In the genomic region with DNA sequence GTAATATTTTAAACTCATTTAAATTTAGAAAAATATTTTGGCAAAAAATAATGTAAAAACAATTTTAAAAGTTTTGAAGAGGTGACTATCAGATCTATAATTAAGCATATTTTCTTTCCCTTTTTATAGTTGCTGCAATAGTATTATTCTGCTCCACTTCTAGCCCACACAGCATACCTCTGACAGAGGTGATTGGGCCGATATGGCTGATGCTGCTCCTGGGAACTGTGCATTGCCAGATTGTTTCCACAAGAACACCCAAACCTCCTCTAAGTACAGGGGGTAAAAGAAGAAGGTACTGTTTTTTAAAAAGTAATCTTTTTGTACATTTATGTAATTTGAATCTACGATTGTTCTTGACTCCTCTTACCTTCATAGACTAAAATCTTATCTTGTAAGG, we compare ENCODE assay signal across 29 cellular contexts.
"Had no signal": no experiment of that assay in that cellular context is flagged by ENCODE, and none has a peak within 500 bp of the region (broad histone marks: within the 10 kb centered on the region; RNA-seq: fewer than 3 reads in every experiment).

No MANE protein-coding gene starts in this region.

- H3K27me3 Mint-ChIP-seq: activated CD4-positive, alpha-beta T cell treated with anti-CD3 and anti-CD28 coated beads, Interleukin-2, amount 10 ng/mL, durations not matched to agents 24 days and 14 days; activated T-cell treated with anti-CD3 and anti-CD28 coated beads, Interleukin-2, amount 50 U/mL, for 24 hours had no signal

- H2AFZ ChIP-seq: PC-9 had no signal

- FAIRE-seq: astrocyte, RCC 7860 had no signal

- DNase-seq: activated CD4-positive, alpha-beta T cell treated with anti-CD3 and anti-CD28 coated beads, Interleukin-2, amount 10 ng/mL, durations not matched to agents 24 days and 14 days; activated CD4-positive, alpha-beta T cell treated with anti-CD3 and anti-CD28 coated beads, Interleukin-2, amount 50 U/mL, for 4 hours; activated CD8-positive, alpha-beta T cell treated with anti-CD3 and anti-CD28 coated beads, Interleukin-2, amount 10 ng/mL, durations not matched to agents 7 days and 5 days; activated gamma-delta T cell treated with Interleukin-2 at 50 U/mL for 16 hours; activated naive CD4-positive, alpha-beta T cell treated with anti-CD3 and anti-CD28 coated beads for 36 hours; activated T-cell treated with anti-CD3 and anti-CD28 coated beads, Interleukin-2, amount 50 U/mL, for 24 hours; adrenal gland; body of pancreas; NCI-H1105; NCI-H1417 treated with DMSO at 0.1 percent for 48 hours; NCI-H187 treated with DMSO at 0.1 percent for 48 hours; NCI-H2081; NCI-H510A; NCI-H526; NCI-H748 treated with DMSO at 0.1 percent for 48 hours; NK-92 treated with Interleukin-12 subunit alpha and Interleukin-12 subunit beta, amount 100 ng/mL, for 24 hours; PC-9; SIG-M5; SW 1271; T-helper 1 cell; T1000; WERI-Rb-1 had no signal

- H3K9me3 Mint-ChIP-seq: activated CD4-positive, alpha-beta T cell treated with anti-CD3 and anti-CD28 coated beads, Interleukin-2, amount 10 ng/mL, durations not matched to agents 24 days and 14 days; activated naive CD4-positive, alpha-beta T cell treated with anti-CD3 and anti-CD28 coated beads for 36 hours; activated naive CD4-positive, alpha-beta T cell treated with anti-CD3 and anti-CD28 coated beads, Interleukin-2, amount 50 U/mL, for 72 hours; activated T-cell treated with anti-CD3 and anti-CD28 coated beads, Interleukin-2, amount 50 U/mL, for 24 hours had no signal

- H3K4me3 ChIP-seq: adrenal gland, body of pancreas, breast epithelium, PC-9 had no signal

- ATAC-seq: activated CD8-positive, alpha-beta T cell treated with anti-CD3 and anti-CD28 coated beads, Interleukin-2, amount 10 ng/mL, durations not matched to agents 7 days and 5 days; activated naive CD4-positive, alpha-beta T cell treated with anti-CD3 and anti-CD28 coated beads, Interleukin-2, amount 50 U/mL, for 72 hours; body of pancreas; Right ventricle myocardium inferior; SK-N-SH treated with all-trans-retinoic acid at 6 μM for 48 hours had no signal

- H3K4me1 ChIP-seq: body of pancreas, breast epithelium had no signal

- H3K9me3 ChIP-seq: adrenal gland, body of pancreas, breast epithelium had no signal

- H3K27ac Mint-ChIP-seq: activated CD4-positive, alpha-beta T cell treated with anti-CD3 and anti-CD28 coated beads, Interleukin-2, amount 10 ng/mL, durations not matched to agents 24 days and 14 days; activated naive CD4-positive, alpha-beta T cell treated with anti-CD3 and anti-CD28 coated beads for 36 hours; activated naive CD4-positive, alpha-beta T cell treated with anti-CD3 and anti-CD28 coated beads, Interleukin-2, amount 50 U/mL, for 72 hours; activated T-cell treated with anti-CD3 and anti-CD28 coated beads, Interleukin-2, amount 50 U/mL, for 24 hours had no signal

- H3K27me3 ChIP-seq: adrenal gland, body of pancreas, breast epithelium had no signal

- H3K4me2 ChIP-seq: PC-9 had no signal

- H3K36me3 ChIP-seq: adrenal gland, breast epithelium had no signal

- H3K4me3 Mint-ChIP-seq: activated CD4-positive, alpha-beta T cell treated with anti-CD3 and anti-CD28 coated beads, Interleukin-2, amount 10 ng/mL, durations not matched to agents 24 days and 14 days; activated CD8-positive, alpha-beta T cell treated with anti-CD3 and anti-CD28 coated beads, Interleukin-2, amount 10 ng/mL, durations not matched to agents 7 days and 5 days; activated naive CD4-positive, alpha-beta T cell treated with anti-CD3 and anti-CD28 coated beads for 36 hours; activated T-cell treated with anti-CD3 and anti-CD28 coated beads, Interleukin-2, amount 50 U/mL, for 24 hours had no signal

- H3K27ac ChIP-seq: adrenal gland, body of pancreas, breast epithelium, PC-9, RWPE1, WERI-Rb-1 had no signal
